Comparison of ENCODE assay signal across 12 cellular contexts in genomic region chrX:29231800-29232199, GRCh38.
DNase-seq lines count a peak whose midpoint lies in the region; ATAC-seq and TF ChIP-seq lines count a peak whose summit lies in the region.
"Had no signal": no experiment of that assay in that cellular context is flagged by ENCODE, and none has a peak within 500 bp of the region (broad histone marks: within the 10 kb centered on the region; RNA-seq: fewer than 3 reads in every experiment).

No MANE protein-coding gene starts in this region.

- H3K27ac Mint-ChIP-seq in CD14-positive monocyte = no peak overlapping the region
- H3K27ac Mint-ChIP-seq: activated CD8-positive, alpha-beta T cell treated with anti-CD3 and anti-CD28 coated beads, Interleukin-2, amount 10 ng/mL, durations not matched to agents 7 days and 5 days had no signal

- no peaks in the 10 kb centered on the region for H3K36me3 ChIP-seq in BJ (ENCODE audit: control insufficient read depth, insufficient read depth, low read length)
- no peaks in the 10 kb centered on the region for H3K36me3 ChIP-seq in IMR-90 (ENCODE audit: control insufficient read depth, insufficient read depth, low read length)
- H3K36me3 ChIP-seq in mammary epithelial cell (ENCODE audit: insufficient read depth, low read length) = no peaks in the 10 kb centered on the region
- no peaks in the 10 kb centered on the region for H3K36me3 ChIP-seq in mesendoderm (ENCODE audit: control insufficient read depth, insufficient read depth, low read length)
- H3K36me3 ChIP-seq: spleen had no signal

- TF ChIP-seq RAD21 in IMR-90 (IDR thresholded peaks at IDR 0.05; ENCODE audit: low read length) = peak; percentile 42

- H4K20me1 ChIP-seq in IMR-90 (ENCODE audit: insufficient read depth, low read length) (no peaks in the 10 kb centered on the region), mammary epithelial cell (ENCODE audit: insufficient read depth, low read length) (no peaks in the 10 kb centered on the region)

- H3K9ac ChIP-seq in IMR-90 (ENCODE audit: low read depth, low read length) (no peak overlapping the region), mammary epithelial cell (ENCODE audit: insufficient read depth, low read length) (no peak overlapping the region), mesendoderm (ENCODE audit: low read length) (no peak overlapping the region)

- H2AK5ac ChIP-seq in IMR-90 (ENCODE audit: low read depth, low read length) = no peak overlapping the region
- no peak overlapping the region for H2AK5ac ChIP-seq in mesendoderm (ENCODE audit: low read length)

- H3K9me1 ChIP-seq in IMR-90 (ENCODE audit: insufficient read depth, low read length) = no peaks in the 10 kb centered on the region; the same call in 1 of the 2 replicates

- no peak for TF ChIP-seq POLR2A in IMR-90 (IDR thresholded peaks at IDR 0.05; ENCODE audit: low read depth, low read length)

- no peaks in the 10 kb centered on the region for H3K4me1 ChIP-seq in IMR-90 (ENCODE audit: control insufficient read depth, insufficient read depth, low read length)
- H3K4me1 ChIP-seq in mammary epithelial cell (ENCODE audit: insufficient read depth, low read length) = no peaks in the 10 kb centered on the region
- H3K4me1 ChIP-seq in mesendoderm (ENCODE audit: control insufficient read depth, low read depth, low read length) = no peaks in the 10 kb centered on the region
- H3K4me1 ChIP-seq: spleen had no signal

- H3K27me3 ChIP-seq in BJ (ENCODE audit: control insufficient read depth, insufficient read depth, low read length) = no peaks in the 10 kb centered on the region
- no peaks in the 10 kb centered on the region for H3K27me3 ChIP-seq in IMR-90 (ENCODE audit: control insufficient read depth, insufficient read depth, low read length)
- peaks cover 4% of the 10 kb centered on the region for H3K27me3 ChIP-seq in mammary epithelial cell (ENCODE audit: insufficient read depth, low read length)
- H3K27me3 ChIP-seq in mesendoderm (ENCODE audit: insufficient read depth, low read length, poor library complexity) = no peaks in the 10 kb centered on the region
- H3K27me3 ChIP-seq: spleen had no signal

- H3K18ac ChIP-seq in IMR-90 (ENCODE audit: low read depth, low read length) (no peak overlapping the region), mesendoderm (ENCODE audit: low read length) (no peak overlapping the region)

- no peak overlapping the region for H4K8ac ChIP-seq in IMR-90 (ENCODE audit: low read depth in 2 of 2, low read length in 2 of 2)
- H4K8ac ChIP-seq in mesendoderm (ENCODE audit: low read depth, low read length) = no peak overlapping the region

- no peaks in the 10 kb centered on the region for H3K4me1 Mint-ChIP-seq in CD14-positive monocyte

- dilution Hi-C loops in IMR-90 (cut with HindIII; ENCODE audit: low sequenced_read_pairs, unreplicated experiment) (no loop called here), mammary epithelial cell (cut with HindIII; ENCODE audit: low sequenced_read_pairs) (no loop called here)

- no peaks in the 10 kb centered on the region for H3K79me2 ChIP-seq in mammary epithelial cell (ENCODE audit: insufficient read depth, low read length)
- H3K79me2 ChIP-seq in mesendoderm (ENCODE audit: control insufficient read depth, insufficient read depth, low read length) = no peaks in the 10 kb centered on the region

- intact Hi-C loops in IMR-90 (cut with micrococcal nuclease) = loop anchor here (5.0 kb wide), 1 partner anchor 644 kb away; the partner anchor contains the start of gene IL1RAPL1
- intact Hi-C loops in mammary epithelial cell (cut with micrococcal nuclease) = loop anchor here (5.0 kb wide), 1 partner anchor 246 kb away; no protein-coding TSS in a partner anchor
- intact Hi-C loops in CD14-positive monocyte (cut with micrococcal nuclease) = no loop called here

- no CpG with 5 or more reads among the region's 2 CpGs for WGBS in IMR-90 (ENCODE audit: extremely low coverage in 2 of 2, insufficient read length in 1 of 2), 2 experiments
- 0% methylated on average over 2 of the region's 2 CpGs for WGBS in mammary epithelial cell (ENCODE audit: low coverage, missing lambda C conversion rate)
- WGBS in mesendoderm (ENCODE audit: extremely low coverage, insufficient coverage, low lambda C conversion rate) = no CpG with 5 or more reads among the region's 2 CpGs

- H3K56ac ChIP-seq in IMR-90 (ENCODE audit: extremely low read depth, insufficient read depth, low read length) = no peak overlapping the region; the same call in 1 of the 2 replicates
- no peak overlapping the region for H3K56ac ChIP-seq in mesendoderm (ENCODE audit: low read length)

- no peak overlapping the region for H3K4me3 Mint-ChIP-seq in CD14-positive monocyte
- H3K4me3 Mint-ChIP-seq: activated CD8-positive, alpha-beta T cell treated with anti-CD3 and anti-CD28 coated beads, Interleukin-2, amount 10 ng/mL, durations not matched to agents 7 days and 5 days had no signal

- H2BK20ac ChIP-seq in IMR-90 (ENCODE audit: low read depth, low read length) = peak overlapping the region; percentile 49; the same call in 1 of the 2 replicates

- DNase-seq in BJ (ENCODE audit: low read depth) (no peak), IMR-90 (peak; percentile 6), mammary epithelial cell (no peak), mesendoderm (peak; percentile 0), NCI-H82 (lab: John Stamatoyannopoulos, UW) (no peak), CD14-positive monocyte (ENCODE audit: low spot score) (no peak)
- DNase-seq in stimulated activated naive CD4-positive, alpha-beta T cell (lab: John Stamatoyannopoulos, UW) = no peak
- DNase-seq: activated CD8-positive, alpha-beta T cell treated with anti-CD3 and anti-CD28 coated beads, Interleukin-2, amount 10 ng/mL, durations not matched to agents 7 days and 5 days; activated naive CD4-positive, alpha-beta T cell treated with anti-CD3 and anti-CD28 coated beads, Interleukin-2, amount 50 U/mL, for 16 hours; effector CD8-positive, alpha-beta T cell; spleen had no signal

- H3K4ac ChIP-seq in IMR-90 (ENCODE audit: low read depth, low read length) = no peak overlapping the region
- no peak overlapping the region for H3K4ac ChIP-seq in mesendoderm (ENCODE audit: low read depth, low read length)

- H2AFZ ChIP-seq in IMR-90 (replicated peaks; ENCODE audit: low read length, poor library complexity) (no peak overlapping the region), mammary epithelial cell (ENCODE audit: low read depth, low read length) (no peak overlapping the region)

- in situ Hi-C loops in IMR-90 (cut with MboI; ENCODE audit: low sequenced_read_pairs) = no loop called here
- in situ Hi-C loops in mammary epithelial cell (cut with MboI; ENCODE audit: low sequenced_read_pairs in 2 of 2) = no loop called here

- H3K36me3 Mint-ChIP-seq in CD14-positive monocyte = no peaks in the 10 kb centered on the region

- peaks cover 0 to 2% (median 0%) of the 10 kb centered on the region in 7 donors for H3K9me3 Mint-ChIP-seq in CD14-positive monocyte

- H3K4me3 ChIP-seq in BJ (ENCODE audit: low read depth, low read length) (no peak overlapping the region), IMR-90 (ENCODE audit: insufficient read depth, low read depth, low read length) (no peak overlapping the region), mammary epithelial cell (replicated peaks in 1 of 3; ENCODE audit: insufficient read depth in 1 of 3, low read depth in 2 of 3, low read length in 3 of 3) (no peak overlapping the region), mesendoderm (ENCODE audit: low read length) (no peak overlapping the region)
- H3K4me3 ChIP-seq: spleen had no signal

- H4K5ac ChIP-seq in IMR-90 (ENCODE audit: low read depth, low read length) (no peak overlapping the region), mesendoderm (ENCODE audit: low read length) (no peak overlapping the region)

- H3K79me1 ChIP-seq in IMR-90 (ENCODE audit: low read depth in 1 of 2, low read length in 2 of 2) (no peaks in the 10 kb centered on the region), mesendoderm (ENCODE audit: low read length) (no peaks in the 10 kb centered on the region)

- H3K27ac ChIP-seq in IMR-90 (ENCODE audit: insufficient read depth, low read length) = no peak overlapping the region
- no peak overlapping the region for H3K27ac ChIP-seq in mammary epithelial cell (ENCODE audit: insufficient read depth, low read depth, low read length)
- no peak overlapping the region for H3K27ac ChIP-seq in mesendoderm (ENCODE audit: low read depth, low read length)
- H3K27ac ChIP-seq: spleen had no signal

- CTCF ChIA-PET in BJ (lab: Yijun Ruan, JAX) = no interaction called here
- CTCF ChIA-PET in IMR-90 (lab: Yijun Ruan, JAX) = no interaction called here
- CTCF ChIA-PET in mammary epithelial cell (lab: Charles Lee; ENCODE audit: low non-redundant PET) = no interaction called here

- H2BK15ac ChIP-seq in IMR-90 (ENCODE audit: low read depth, low read length) (no peak overlapping the region; the same call in 2 of the 3 replicates), mesendoderm (replicated peaks; ENCODE audit: low read depth) (no peak overlapping the region)

- H3K4me2 ChIP-seq in IMR-90 (ENCODE audit: low read depth, low read length) (no peak overlapping the region), mammary epithelial cell (ENCODE audit: insufficient read depth, low read depth, low read length) (no peak overlapping the region), mesendoderm (ENCODE audit: low read length) (no peak overlapping the region)

- H2BK5ac ChIP-seq in IMR-90 (ENCODE audit: low read depth, low read length, poor library complexity, severe bottlenecking) (no peak overlapping the region), mesendoderm (ENCODE audit: low read length) (no peak overlapping the region)

- H3K9me3 ChIP-seq in IMR-90 (ENCODE audit: control insufficient read depth, insufficient read depth, low read length) = no peaks in the 10 kb centered on the region
- H3K9me3 ChIP-seq in mammary epithelial cell (replicated peaks; ENCODE audit: insufficient read depth, low read length) = no peaks in the 10 kb centered on the region
- H3K9me3 ChIP-seq: spleen had no signal

- H4K91ac ChIP-seq in IMR-90 (ENCODE audit: insufficient read depth, low read depth, low read length) = no peak overlapping the region

- H2AK9ac ChIP-seq in IMR-90 (replicated peaks; ENCODE audit: low read depth, low read length, poor library complexity) = no peak overlapping the region

- BruUV-seq in IMR-90 (replicated peaks; lab: Mats Ljungman, UMichigan) = no TSS peak
- BruUV-seq in mammary epithelial cell (replicated peaks; lab: Mats Ljungman, UMichigan) = no TSS peak

- H3K27me3 Mint-ChIP-seq in CD14-positive monocyte (ENCODE audit: low read depth in 3 of 3) = no peaks in the 10 kb centered on the region

- TF ChIP-seq CTCF in BJ (IDR thresholded peaks at IDR 0.05; ENCODE audit: insufficient read depth, low read depth, low read length) (peak; percentile 21; the same call in 1 of the 2 replicates), IMR-90 (conservative IDR thresholded peaks at IDR 0.05; ENCODE audit: low read depth, low read length) (peak; percentile 46), mammary epithelial cell (conservative IDR thresholded peaks at IDR 0.05 in 1 of 2, IDR thresholded peaks at IDR 0.05 in 1 of 2; ENCODE audit: extremely low read depth in 1 of 2, insufficient read depth in 1 of 2, low read depth in 1 of 2, low read length in 2 of 2) (peak; percentile 42 to 60), CD14-positive monocyte (IDR thresholded peaks at IDR 0.05) (no peak)

- H3K14ac ChIP-seq in IMR-90 (replicated peaks; ENCODE audit: low read depth, low read length) = no peak overlapping the region

- peak; percentile 71; the same call in 1 of the 2 replicates for ATAC-seq in IMR-90 (ENCODE audit: low read depth)
- ATAC-seq in GM21717 (IDR thresholded peaks at IDR 0.05; ENCODE audit: unreplicated experiment) = no peak
- ATAC-seq: activated CD8-positive, alpha-beta T cell treated with anti-CD3 and anti-CD28 coated beads, Interleukin-2, amount 10 ng/mL, durations not matched to agents 7 days and 5 days had no signal

- H3K23ac ChIP-seq in IMR-90 (ENCODE audit: low read depth, low read length) (no peak overlapping the region), mesendoderm (ENCODE audit: low read length) (no peak overlapping the region)

- no peak overlapping the region for H2BK120ac ChIP-seq in IMR-90 (ENCODE audit: low read depth, low read length)
- no peak overlapping the region for H2BK120ac ChIP-seq in mesendoderm (ENCODE audit: low read depth, low read length)

- POLR2A ChIA-PET in BJ (lab: Charles Lee) (no interaction called here), IMR-90 (lab: Charles Lee; ENCODE audit: unreplicated experiment) (no interaction called here)

Comparison
In these comparisons a context has a peak if more than half of its experiments do, and no peak if none do; other contexts are left out.
1. DNase-seq: peak in IMR-90 (single experiment) and mesendoderm (single experiment); none in BJ (single experiment), mammary epithelial cell (single experiment), stimulated activated naive CD4-positive, alpha-beta T cell (0 of 6), NCI-H82 (single experiment) and CD14-positive monocyte (single experiment).
2. intact Hi-C loops: an anchor here in IMR-90 (5.0 kb wide) and mammary epithelial cell (5.0 kb wide); none called in CD14-positive monocyte.